8 cellular contexts compared by ENCODE assay signal in the genomic region with DNA sequence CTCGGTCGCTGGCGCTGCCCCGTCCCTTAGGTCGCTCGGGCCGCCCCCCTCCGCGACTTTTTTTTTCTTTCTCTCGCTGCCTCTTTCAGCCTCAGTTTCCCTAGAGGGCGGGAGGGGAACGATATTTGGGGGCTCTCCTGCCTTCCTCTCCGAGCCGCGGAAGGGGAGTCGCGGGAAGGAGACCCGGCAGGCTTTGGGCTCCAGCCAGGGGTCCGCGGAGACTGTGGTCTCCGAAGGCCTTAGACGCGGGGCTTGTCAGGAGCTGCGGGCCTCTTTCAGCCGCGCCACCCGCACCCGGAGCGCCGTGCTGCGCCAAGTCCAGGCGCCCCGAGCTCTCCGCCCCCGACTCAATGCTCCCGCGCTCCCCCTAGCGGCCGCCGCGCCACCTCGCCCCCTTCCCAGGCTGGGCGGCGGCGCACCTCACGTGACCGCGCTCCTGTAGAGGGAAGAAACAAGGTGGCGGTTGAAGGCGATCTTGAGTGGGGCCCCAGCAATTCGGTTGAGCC. TPM values are rescaled to one million over a fixed set of nuclear protein-coding genes. Genes with fewer than 3 reads are reported as not detected.
DNase-seq lines count a peak whose midpoint lies in the region; ATAC-seq and TF ChIP-seq lines count a peak whose summit lies in the region.

A gene (plus strand): TSS at position 427 of the 506 bp plus-strand sequence. CDS start 14,010 bp downstream, outside the sequence.

- CTCF ChIA-PET in activated CD4-positive, alpha-beta memory T cell treated with anti-CD3 and anti-CD28 coated beads, Interleukin-2, amount 10 ng/mL, durations not matched to agents 7 days and 5 days (lab: Charles Lee): interaction anchor here (0.6 to 7.5 kb wide), 18 partner anchors 9 to 344 kb away, joined by 3 to 98 read pairs (median 4); a partner anchor contains a TSS

- peak within 1 kb of the TSS; percentile 84 for H3K4me3 Mint-ChIP-seq in activated CD4-positive, alpha-beta memory T cell treated with anti-CD3 and anti-CD28 coated beads, Interleukin-2, amount 10 ng/mL, durations not matched to agents 7 days and 5 days

- peak within 1 kb of the TSS; percentile 81 for H3K4me3 ChIP-seq in BE2C (ENCODE audit: low read depth, low read length)
- peak within 1 kb of the TSS; percentile 76 for H3K4me3 ChIP-seq in ectodermal cell (ENCODE audit: insufficient read depth, low read depth, low read length)

- DNase-seq in BE2C (peak; percentile 79), GM19240 (ENCODE audit: insufficient read length, low spot score) (peak; percentile 74), NCI-H82 (lab: John Stamatoyannopoulos, UW) (peak; percentile 91), lung microvascular endothelial cell (ENCODE audit: low read depth in 2 of 2) (peak; percentile 83 to 86)
- peak; percentile 90 for DNase-seq in activated CD4-positive, alpha-beta memory T cell treated with anti-CD3 and anti-CD28 coated beads, Interleukin-2, amount 10 ng/mL, durations not matched to agents 7 days and 5 days
- DNase-seq in stimulated activated CD4-positive, alpha-beta T cell treated with anti-CD3 and anti-CD28 coated beads, TNF-alpha, amount 100 ng/mL, for 4 hours (ENCODE audit: low read depth in 3 of 3): peak; percentile 79 to 84 (median 82)

- 1% methylated on average over 51 of the region's 51 CpGs for WGBS in ectodermal cell, 2 experiments

- H3K27me3 Mint-ChIP-seq in activated CD4-positive, alpha-beta memory T cell treated with anti-CD3 and anti-CD28 coated beads, Interleukin-2, amount 10 ng/mL, durations not matched to agents 7 days and 5 days: no peaks in the 10 kb centered on the region

- peak within 1 kb of the TSS; percentile 82 for H3K27ac Mint-ChIP-seq in activated CD4-positive, alpha-beta memory T cell treated with anti-CD3 and anti-CD28 coated beads, Interleukin-2, amount 10 ng/mL, durations not matched to agents 7 days and 5 days

- H3K36me3 ChIP-seq in BE2C (no peaks in the 10 kb centered on the region), ectodermal cell (ENCODE audit: control insufficient read depth, insufficient read depth, low read length) (no peaks in the 10 kb centered on the region)

- peak; percentile 71 for ATAC-seq in HG03520 (IDR thresholded peaks at IDR 0.05; ENCODE audit: unreplicated experiment)

- H3K9me3 ChIP-seq in BE2C (no peaks in the 10 kb centered on the region), ectodermal cell (ENCODE audit: control insufficient read depth, low read length) (no peaks in the 10 kb centered on the region)

- peaks cover 24% of the 10 kb centered on the region for H3K36me3 Mint-ChIP-seq in activated CD4-positive, alpha-beta memory T cell treated with anti-CD3 and anti-CD28 coated beads, Interleukin-2, amount 10 ng/mL, durations not matched to agents 7 days and 5 days (ENCODE audit: low read depth)

- peaks cover 32% of the 10 kb centered on the region for H3K4me1 Mint-ChIP-seq in activated CD4-positive, alpha-beta memory T cell treated with anti-CD3 and anti-CD28 coated beads, Interleukin-2, amount 10 ng/mL, durations not matched to agents 7 days and 5 days

- POLR2A ChIA-PET in activated CD4-positive, alpha-beta memory T cell treated with anti-CD3 and anti-CD28 coated beads, Interleukin-2, amount 10 ng/mL, durations not matched to agents 7 days and 5 days (lab: Charles Lee): interaction anchor here (0.6 to 4.3 kb wide), 14 partner anchors 9 to 439 kb away, joined by 3 to 47 read pairs (median 6); a partner anchor contains a TSS

- no peaks in the 10 kb centered on the region for H3K4me1 ChIP-seq in BE2C
- no peaks in the 10 kb centered on the region for H3K4me1 ChIP-seq in ectodermal cell (ENCODE audit: control insufficient read depth, insufficient read depth, low read length)

- no peak within 1 kb of the TSS for H3K27ac ChIP-seq in ectodermal cell (ENCODE audit: insufficient read depth, low read depth, low read length, poor library complexity, severe bottlenecking)

- H3K9me3 Mint-ChIP-seq in activated CD4-positive, alpha-beta memory T cell treated with anti-CD3 and anti-CD28 coated beads, Interleukin-2, amount 10 ng/mL, durations not matched to agents 7 days and 5 days: no peaks in the 10 kb centered on the region

- TF ChIP-seq CTCF in BE2C (IDR thresholded peaks at IDR 0.05; ENCODE audit: low read depth, low read length): peak; percentile 57

- H3K27me3 ChIP-seq in BE2C (no peaks in the 10 kb centered on the region), ectodermal cell (ENCODE audit: control insufficient read depth, insufficient read depth, low read length, poor library complexity, severe bottlenecking) (peaks cover 15% of the 10 kb centered on the region)

RNA-seq across cellular contexts. Expression of the gene that starts here (rescaled TPM):
- polyA plus RNA-seq in BE2C (2012; ENCODE audit: insufficient read depth, insufficient read length, low read depth): 6.3 TPM
- 10 to 100 TPM; 41.1 to 44.9 TPM for total RNA-seq in activated CD4-positive, alpha-beta memory T cell treated with anti-CD3 and anti-CD28 coated beads, Interleukin-2, amount 10 ng/mL, durations not matched to agents 7 days and 5 days
- polyA plus RNA-seq in ectodermal cell (2013, experiment 1 of 4): 40.3 TPM
- polyA plus RNA-seq in ectodermal cell (2013, experiment 2 of 4): 38.0 TPM
- 28.8 TPM for polyA plus RNA-seq in ectodermal cell (2013, experiment 3 of 4)
- 39.0 TPM for polyA plus RNA-seq in ectodermal cell (2013, experiment 4 of 4)
- total RNA-seq in lung microvascular endothelial cell: 3.1 and 8.3 TPM in 2 replicates
